In genomic region chr2:77404189-77404588, GRCh38 we compare ENCODE assay signal across 11 cellular contexts.
"Had no signal": no experiment of that assay in that cellular context is flagged by ENCODE, and none has a peak within 500 bp of the region (broad histone marks: within the 10 kb centered on the region; RNA-seq: fewer than 3 reads in every experiment).

No MANE protein-coding gene starts in this region.

- H2AFZ ChIP-seq: GM23248, GM23338 had no signal

- H3K36me3 ChIP-seq: HAP-1 had no signal

- H3K4me2 ChIP-seq: GM23338 had no signal

- H3K9ac ChIP-seq: GM23248 had no signal

- H3K27ac ChIP-seq: GM23248 had no signal

- H3K9me3 ChIP-seq: HAP-1 had no signal

- FAIRE-seq: H1, H54 had no signal

- ATAC-seq: GM23338, HCT116 had no signal

- H3K4me1 ChIP-seq: HAP-1 had no signal

- DNase-seq: GM23248, GOT3, H7, H9, HCEC 1CT, HFFc6 had no signal

- H3K4me3 ChIP-seq: GM23248, GM23338, HAP-1 had no signal
